In the genomic region with DNA sequence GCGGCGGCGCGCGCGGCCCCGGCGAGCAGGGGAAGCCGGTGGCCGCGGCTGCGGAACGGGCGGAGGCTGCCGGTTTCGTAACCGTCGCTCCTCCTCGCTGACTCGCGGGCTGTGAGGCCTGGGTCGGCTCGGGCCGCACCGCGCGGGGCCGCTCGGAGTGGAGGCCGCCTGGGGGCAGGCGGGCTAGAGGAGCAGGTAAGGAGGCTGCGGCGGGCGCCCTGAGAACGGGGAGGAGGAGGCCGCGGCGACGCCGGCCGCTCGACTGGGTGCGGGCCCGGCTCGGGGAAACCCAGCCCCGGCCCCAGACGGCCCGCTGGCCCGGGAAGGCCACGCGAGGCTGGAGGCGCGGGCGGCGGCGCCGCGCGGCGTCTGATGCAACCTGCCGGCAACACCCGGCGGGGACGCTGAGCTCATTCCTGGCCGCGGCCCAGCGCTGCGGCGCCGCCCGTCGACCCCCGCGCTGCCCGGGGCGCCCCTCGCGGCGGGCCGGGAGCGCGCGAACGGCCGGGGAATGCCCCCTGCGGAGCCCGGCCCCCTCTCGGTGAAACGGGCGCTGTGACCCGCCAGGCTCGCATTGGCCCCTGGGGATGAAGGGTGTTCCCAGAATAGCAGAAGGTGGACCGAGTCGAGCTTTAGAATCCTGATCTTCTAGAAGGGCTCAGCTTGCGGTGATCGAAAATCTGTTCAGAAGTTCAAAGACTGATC, we compare ENCODE assay signal across 8 cellular contexts. TPM values are rescaled to one million over a fixed set of nuclear protein-coding genes. Genes with fewer than 3 reads are reported as not detected.
DNase-seq lines count a peak whose midpoint lies in the region; ATAC-seq and TF ChIP-seq lines count a peak whose summit lies in the region.

A gene (plus strand): TSS at position 9 of the 705 bp plus-strand sequence. CDS start 5,531 bp downstream, outside the sequence.

- peaks cover 10% of the 10 kb centered on the region for H3K4me1 ChIP-seq in parathyroid adenoma

- H3K4me2 ChIP-seq in parathyroid adenoma (ENCODE audit: low read length), result peak within 1 kb of the TSS; percentile 70

- peak within 1 kb of the TSS; percentile 91 for H3K9ac ChIP-seq in parathyroid adenoma

- peak within 1 kb of the TSS; percentile 89 for H3K27ac Mint-ChIP-seq in activated naive CD4-positive, alpha-beta T cell treated with anti-CD3 and anti-CD28 coated beads, Interleukin-2, amount 10 ng/mL, durations not matched to agents 7 days and 5 days

- peak within 1 kb of the TSS; percentile 89 for H3K4me3 Mint-ChIP-seq in activated naive CD4-positive, alpha-beta T cell treated with anti-CD3 and anti-CD28 coated beads, Interleukin-2, amount 10 ng/mL, durations not matched to agents 7 days and 5 days

- H3K9me3 Mint-ChIP-seq in activated naive CD4-positive, alpha-beta T cell treated with anti-CD3 and anti-CD28 coated beads, Interleukin-2, amount 10 ng/mL, durations not matched to agents 7 days and 5 days, result no peaks in the 10 kb centered on the region

- H2AFZ ChIP-seq in parathyroid adenoma, result peak within 1 kb of the TSS; percentile 97

- DNase-seq in Caki2 (ENCODE audit: low read depth) (peak; percentile 44), GM19238 (ENCODE audit: insufficient read length, low spot score) (peak; percentile 62), OCI-M1 (lab: John Stamatoyannopoulos, UW) (peak; percentile 84), glomerular endothelial cell (ENCODE audit: extremely low read depth, low read depth, low spot score) (no peak), cerebellar cortex (ENCODE audit: low spot score) (no peak)
- peak; percentile 64 for DNase-seq in activated naive CD4-positive, alpha-beta T cell treated with anti-CD3 and anti-CD28 coated beads, Interleukin-2, amount 10 ng/mL, durations not matched to agents 7 days and 5 days

- H3K27me3 Mint-ChIP-seq in activated naive CD4-positive, alpha-beta T cell treated with anti-CD3 and anti-CD28 coated beads, Interleukin-2, amount 10 ng/mL, durations not matched to agents 7 days and 5 days, result peaks cover 10% of the 10 kb centered on the region

- H3K36me3 Mint-ChIP-seq in activated naive CD4-positive, alpha-beta T cell treated with anti-CD3 and anti-CD28 coated beads, Interleukin-2, amount 10 ng/mL, durations not matched to agents 7 days and 5 days, result peaks cover 17% of the 10 kb centered on the region

- no peaks in the 10 kb centered on the region for H3K9me3 ChIP-seq in parathyroid adenoma (ENCODE audit: control insufficient read depth, low read length)

- H3K79me2 ChIP-seq in parathyroid adenoma, result peaks cover 29% of the 10 kb centered on the region

- H3K27ac ChIP-seq in parathyroid adenoma, result peak within 1 kb of the TSS; percentile 90

- peak; percentile 51 for ATAC-seq in HG03280 (IDR thresholded peaks at IDR 0.05; ENCODE audit: unreplicated experiment)

- peaks cover 47% of the 10 kb centered on the region for H3K4me1 Mint-ChIP-seq in activated naive CD4-positive, alpha-beta T cell treated with anti-CD3 and anti-CD28 coated beads, Interleukin-2, amount 10 ng/mL, durations not matched to agents 7 days and 5 days

- peak within 1 kb of the TSS; percentile 50 for H3K4me3 ChIP-seq in parathyroid adenoma (ENCODE audit: low read depth, low read length)

- no peaks in the 10 kb centered on the region for H3K36me3 ChIP-seq in parathyroid adenoma (ENCODE audit: control insufficient read depth, insufficient read depth, low read length)

- in situ Hi-C loops in Caki2 (cut with HindIII; ENCODE audit: low pct_unique_long_range_greater_than_20kb, low sequenced_read_pairs), result no loop called here

- TF ChIP-seq CTCF in parathyroid adenoma (IDR thresholded peaks at IDR 0.05), result peak; percentile 2

- CTCF ChIA-PET in activated naive CD4-positive, alpha-beta T cell treated with anti-CD3 and anti-CD28 coated beads, Interleukin-2, amount 10 ng/mL, durations not matched to agents 7 days and 5 days (lab: Charles Lee), result interaction anchor here (0.6 to 1.2 kb wide), 2 partner anchors 71 to 139 kb away, joined by 3 read pairs; no protein-coding TSS in a partner anchor

- H3K27me3 ChIP-seq in parathyroid adenoma (ENCODE audit: control insufficient read depth, insufficient read depth, low read length), result no peaks in the 10 kb centered on the region

RNA-seq across cellular contexts. Expression of the gene that starts here (rescaled TPM):
- total RNA-seq in Caki2 (2014; rRNA removed; shearing (Covaris generic); ENCODE audit: low replicate concordance), result 12.8 and 18.4 TPM in 2 replicates
- total RNA-seq in glomerular endothelial cell, result 17.1 and 22.5 TPM in 2 replicates

Comparison
In these comparisons a context has a peak if more than half of its experiments do, and no peak if none do; other contexts are left out.
1. DNase-seq: peak in Caki2 (single experiment), GM19238 (single experiment), OCI-M1 (single experiment) and activated naive CD4-positive, alpha-beta T cell treated with anti-CD3 and anti-CD28 coated beads, Interleukin-2, amount 10 ng/mL, durations not matched to agents 7 days and 5 days (single experiment); none in glomerular endothelial cell (single experiment) and cerebellar cortex (single experiment).